In genomic region chrX:24190500-24191156, GRCh38 we compare ENCODE assay signal across 12 cellular contexts. TPM values are rescaled to one million over a fixed set of nuclear protein-coding genes. Genes with fewer than 3 reads are reported as not detected.
DNase-seq lines count a peak whose midpoint lies in the region; ATAC-seq and TF ChIP-seq lines count a peak whose summit lies in the region.
"Had no signal": no experiment of that assay in that cellular context is flagged by ENCODE, and none has a peak within 500 bp of the region (broad histone marks: within the 10 kb centered on the region; RNA-seq: fewer than 3 reads in every experiment).

No MANE protein-coding gene starts in this region.

- peak overlapping the region in 7 of 8 donors; percentile 2 to 59 (median 43) for H3K27ac Mint-ChIP-seq in CD8-positive, alpha-beta memory T cell
- H3K27ac Mint-ChIP-seq: activated naive CD8-positive, alpha-beta T cell treated with anti-CD3 and anti-CD28 coated beads, Interleukin-2, amount 10 ng/mL, durations not matched to agents 7 days and 5 days had no signal

- no peak overlapping the region for H3K9ac ChIP-seq in fibroblast of lung (ENCODE audit: insufficient read depth, low read length)

- intact Hi-C loops in tibial artery (cut with DNase I; ENCODE audit: low total_unique reads), result no loop called here

- H3K36me3 ChIP-seq in CD8-positive, alpha-beta memory T cell (ENCODE audit: insufficient read depth, low read length), result peaks cover 4% of the 10 kb centered on the region
- no peaks in the 10 kb centered on the region for H3K36me3 ChIP-seq in fibroblast of lung (ENCODE audit: control insufficient read depth, insufficient read depth, low read length)
- peaks cover 0 to 2% (median 0%) of the 10 kb centered on the region in 3 donors for H3K36me3 ChIP-seq in tibial artery

- H3K27me3 Mint-ChIP-seq in CD8-positive, alpha-beta memory T cell, result no peaks in the 10 kb centered on the region
- H3K27me3 Mint-ChIP-seq: activated naive CD8-positive, alpha-beta T cell treated with anti-CD3 and anti-CD28 coated beads, Interleukin-2, amount 10 ng/mL, durations not matched to agents 7 days and 5 days had no signal

- no peak overlapping the region for H2AFZ ChIP-seq in fibroblast of lung (ENCODE audit: low read length)

- no peaks in the 10 kb centered on the region for H3K4me1 ChIP-seq in CD8-positive, alpha-beta memory T cell (ENCODE audit: insufficient read depth, low read length)
- H3K4me1 ChIP-seq in fibroblast of lung (ENCODE audit: control insufficient read depth, extremely low read depth, insufficient read depth, low read length), result no peaks in the 10 kb centered on the region
- H3K4me1 ChIP-seq in tibial artery, result peaks cover 0 to 9% (median 4%) of the 10 kb centered on the region in 4 donors

- peaks cover 78% of the 10 kb centered on the region for H3K79me2 ChIP-seq in fibroblast of lung (ENCODE audit: control insufficient read depth, insufficient read depth, low read length)

- H3K27me3 ChIP-seq in CD8-positive, alpha-beta memory T cell (ENCODE audit: insufficient read depth, low read length, poor library complexity, severe bottlenecking), result no peaks in the 10 kb centered on the region
- no peaks in the 10 kb centered on the region for H3K27me3 ChIP-seq in fibroblast of lung (ENCODE audit: control insufficient read depth, insufficient read depth, low read length)
- no peaks in the 10 kb centered on the region for H3K27me3 ChIP-seq in tibial artery

- POLR2A ChIA-PET in CD8-positive, alpha-beta memory T cell (lab: Charles Lee), result no interaction called here

- peaks cover 4 to 54% (median 18%) of the 10 kb centered on the region in 3 donors for H3K36me3 Mint-ChIP-seq in CD8-positive, alpha-beta memory T cell

- peaks cover 67 to 85% (median 81%) of the 10 kb centered on the region in 3 donors for H3K4me1 Mint-ChIP-seq in CD8-positive, alpha-beta memory T cell

- peak overlapping the region in 1 of 7 donors; percentile 33 for H3K4me3 Mint-ChIP-seq in CD8-positive, alpha-beta memory T cell
- H3K4me3 Mint-ChIP-seq: activated naive CD8-positive, alpha-beta T cell treated with anti-CD3 and anti-CD28 coated beads, Interleukin-2, amount 10 ng/mL, durations not matched to agents 7 days and 5 days had no signal

- CTCF ChIA-PET in CD8-positive, alpha-beta memory T cell (lab: Charles Lee), result no interaction called here

- H3K9me3 Mint-ChIP-seq in CD8-positive, alpha-beta memory T cell, result no peaks in the 10 kb centered on the region
- H3K9me3 Mint-ChIP-seq: activated naive CD8-positive, alpha-beta T cell treated with anti-CD3 and anti-CD28 coated beads, Interleukin-2, amount 10 ng/mL, durations not matched to agents 7 days and 5 days had no signal

- no peak for DNase-seq in CD8-positive, alpha-beta memory T cell
- peak; percentile 3 for DNase-seq in NCI-H69 (lab: John Stamatoyannopoulos, UW)
- DNase-seq in fibroblast of lung (ENCODE audit: low read depth in 2 of 2), result peak; percentile 34 to 55
- peak; percentile 24 for DNase-seq in non-pigmented ciliary epithelial cell (ENCODE audit: low read depth)
- DNase-seq in SK-N-DZ (ENCODE audit: low spot score), result no peak
- no peak for DNase-seq in cerebellar nuclear complex (lab: John Stamatoyannopoulos, UW)
- no peak for DNase-seq in tibial artery
- DNase-seq: activated CD4-positive, alpha-beta T cell treated with anti-CD3 and anti-CD28 coated beads, Interleukin-2, amount 50 U/mL, for 48 hours; activated naive CD8-positive, alpha-beta T cell treated with anti-CD3 and anti-CD28 coated beads, Interleukin-2, amount 10 ng/mL, durations not matched to agents 7 days and 5 days; effector memory CD4-positive, alpha-beta T cell; NK-92 treated with Interleukin-12 subunit alpha and Interleukin-12 subunit beta, amount 100 ng/mL, for 24 hours had no signal

- TF ChIP-seq CTCF in fibroblast of lung (conservative IDR thresholded peaks at IDR 0.05 in 1 of 2, IDR thresholded peaks at IDR 0.05 in 1 of 2; ENCODE audit: low read depth in 1 of 2, low read length in 2 of 2) (no peak), tibial artery (IDR thresholded peaks at IDR 0.05) (no peak)

- H3K9me3 ChIP-seq in CD8-positive, alpha-beta memory T cell (ENCODE audit: low read length), result no peaks in the 10 kb centered on the region
- H3K9me3 ChIP-seq in fibroblast of lung (ENCODE audit: control insufficient read depth, insufficient read depth, low read depth, low read length) (no peaks in the 10 kb centered on the region), tibial artery (no peaks in the 10 kb centered on the region)

- no peak overlapping the region for H3K27ac ChIP-seq in CD8-positive, alpha-beta memory T cell (ENCODE audit: low read depth, low read length)
- H3K27ac ChIP-seq in fibroblast of lung (ENCODE audit: insufficient read depth, low read length) (peak overlapping the region; percentile 31), tibial artery (no peak overlapping the region)

- H4K20me1 ChIP-seq in fibroblast of lung (ENCODE audit: control insufficient read depth, extremely low read depth, insufficient read depth, low read length), result peaks cover 5% of the 10 kb centered on the region

- H3K4me3 ChIP-seq in CD8-positive, alpha-beta memory T cell (ENCODE audit: low read length), result no peak overlapping the region
- H3K4me3 ChIP-seq in fibroblast of lung (replicated peaks in 1 of 4; ENCODE audit: control extremely low read depth in 1 of 4, insufficient read depth in 1 of 4, low read depth in 3 of 4, low read length in 4 of 4) (no peak overlapping the region), tibial artery (no peak overlapping the region)

- ATAC-seq in esophagus mucosa, result no peak

- H3K4me2 ChIP-seq in fibroblast of lung (ENCODE audit: extremely low read depth, insufficient read depth, low read length), result peak overlapping the region; percentile 27

RNA-seq across cellular contexts. Expression of gene ZFX, which starts 41.1 kb away (rescaled TPM):
- total RNA-seq in CD8-positive, alpha-beta memory T cell, result 10 to 100 TPM; 35.5 to 36.6 TPM
- polyA plus RNA-seq in CD8-positive, alpha-beta memory T cell, result 36.7 TPM
- total RNA-seq in fibroblast of lung (41.1 and 61.9 TPM in 2 replicates), esophagus mucosa (28.4 TPM)
- polyA plus RNA-seq in fibroblast of lung, result 31.2 and 37.7 TPM in 2 replicates
- polyA plus RNA-seq in fibroblast of lung (2012), result 12.1 and 15.7 TPM in 2 replicates
- polyA minus RNA-seq in fibroblast of lung (ENCODE audit: low replicate concordance), result 24.7 and 28.5 TPM in 2 replicates
- 14.3 and 19.9 TPM in 2 replicates for polyA plus RNA-seq in SK-N-DZ (2014; cell fraction: cytosol; rRNA removed)
- polyA plus RNA-seq in SK-N-DZ (2014; cell fraction: nucleus; rRNA removed), result 6.9 and 10.0 TPM in 2 replicates

Comparison
In these comparisons a context has a peak if more than half of its experiments do, and no peak if none do; other contexts are left out.
1. DNase-seq: peak in NCI-H69 (single experiment), fibroblast of lung (2 of 2) and non-pigmented ciliary epithelial cell (single experiment); none in CD8-positive, alpha-beta memory T cell (0 of 5), SK-N-DZ (single experiment), cerebellar nuclear complex (0 of 2) and tibial artery (0 of 2).